In the genomic region with DNA sequence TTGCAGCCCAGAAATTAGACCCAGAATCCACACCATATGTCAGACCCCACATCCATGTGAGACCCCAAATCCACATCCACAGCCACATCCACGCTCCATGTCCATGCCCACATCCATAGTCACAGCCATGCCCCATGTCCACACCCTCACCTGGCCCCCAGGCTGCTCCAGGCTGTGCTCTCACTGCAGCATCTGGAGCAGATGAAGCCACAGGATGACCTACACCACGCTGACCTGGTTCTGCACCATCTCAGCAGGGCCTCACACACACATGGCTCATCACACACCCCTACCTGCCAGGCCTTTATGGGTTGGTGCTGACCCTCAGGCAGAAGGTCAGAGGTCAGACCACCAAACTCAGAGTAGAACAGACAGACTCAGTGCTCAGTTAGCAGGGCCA, we compare ENCODE assay signal across 5 cellular contexts.
DNase-seq lines count a peak whose midpoint lies in the region; ATAC-seq, FAIRE-seq and TF ChIP-seq lines count a peak whose summit lies in the region.
"Not testable (repeated sequence)": the region's sequence is repeated elsewhere in the genome, so short reads cannot be mapped to it uniquely, and the experiment has no call there.

No MANE protein-coding gene starts in this region.

- H3K79me2 ChIP-seq in K562 (ENCODE audit: control insufficient read depth, insufficient read depth, low read length): not testable (repeated sequence)

- 0% methylated on average over 1 of the region's 2 CpGs for WGBS in K562 (ENCODE audit: insufficient coverage, low coverage, missing lambda C conversion rate)
- WGBS in aorta, 2 donors: 41% methylated on average over 2 of the region's 2 CpGs

- H3K9me3 ChIP-seq in K562 (replicated peaks; ENCODE audit: control insufficient read depth, insufficient read depth, low read depth, low read length); aorta (ENCODE audit: control insufficient read depth, low read length): not testable (repeated sequence)

- H3K27me3 Mint-ChIP-seq in natural killer cell treated with Interleukin-12 subunit alpha and Interleukin-12 subunit beta and Interleukin-15 and Interleukin-18, amount 100 ng/mL, for 72 hours; stimulated activated naive CD8-positive, alpha-beta T cell treated with anti-CD3 and anti-CD28 coated beads, Interleukin-15, amount 100 ng/mL, for 72 hours: not testable (repeated sequence)

- not testable (repeated sequence) for TF ChIP-seq POLR2A in K562 (conservative IDR thresholded peaks at IDR 0.05)

- intact Hi-C loops in K562 (cut with micrococcal nuclease); aorta (cut with DNase I): not testable (repeated sequence)

- FAIRE-seq in K562 (lab: Jason Lieb, UNC): not testable (repeated sequence)

- TF ChIP-seq RAD21 in K562 (CRISPR knock-in tag; conservative IDR thresholded peaks at IDR 0.05 in 1 of 2, IDR thresholded peaks at IDR 0.05 in 1 of 2): not testable (repeated sequence)

- not testable (repeated sequence) for H3K36me3 ChIP-seq in K562 (ENCODE audit: control insufficient read depth, insufficient read depth, low read length); aorta (ENCODE audit: control insufficient read depth in 1 of 2, insufficient read depth in 2 of 2, low read length in 1 of 2)

- not testable (repeated sequence) for H3K9ac ChIP-seq in K562 (ENCODE audit: insufficient read depth in 1 of 2, low read depth in 2 of 2, low read length in 2 of 2)

- ATAC-seq in K562: peak; percentile 38; the same call in 2 of the 3 replicates
- ATAC-seq in natural killer cell treated with Interleukin-12 subunit alpha and Interleukin-12 subunit beta and Interleukin-15 and Interleukin-18, amount 100 ng/mL, for 72 hours: peak; percentile 18 to 36
- peak; percentile 16 for ATAC-seq in stimulated activated effector memory CD8-positive, alpha-beta T cell treated with anti-CD3 and anti-CD28 coated beads, Interleukin-12 subunit alpha, Interleukin-12 subunit beta, amount 100 ng/mL, for 72 hours
- peak; percentile 31 for ATAC-seq in stimulated activated naive CD8-positive, alpha-beta T cell treated with anti-CD3 and anti-CD28 coated beads, Interleukin-15, amount 100 ng/mL, for 72 hours
- peak; percentile 29 for ATAC-seq in aorta (ENCODE audit: low FRiP score)

- not testable (repeated sequence) for H3K4me3 ChIP-seq in K562; aorta (ENCODE audit: low read length in 2 of 2)

- in situ Hi-C loops in K562 (cut with MboI): not testable (repeated sequence)

- H3K9me1 ChIP-seq in K562 (ENCODE audit: control insufficient read depth, insufficient read depth, low read length): not testable (repeated sequence)

- H3K27me3 ChIP-seq in K562 (ENCODE audit: control insufficient read depth in 2 of 2, insufficient read depth in 2 of 2, low read length in 2 of 2); aorta (ENCODE audit: control insufficient read depth in 1 of 2, insufficient read depth in 2 of 2, low read length in 1 of 2): not testable (repeated sequence)

- not testable (repeated sequence) for H3K27ac Mint-ChIP-seq in natural killer cell treated with Interleukin-12 subunit alpha and Interleukin-12 subunit beta and Interleukin-15 and Interleukin-18, amount 100 ng/mL, for 72 hours; stimulated activated effector memory CD8-positive, alpha-beta T cell treated with anti-CD3 and anti-CD28 coated beads, Interleukin-12 subunit alpha, Interleukin-12 subunit beta, amount 100 ng/mL, for 72 hours; stimulated activated naive CD8-positive, alpha-beta T cell treated with anti-CD3 and anti-CD28 coated beads, Interleukin-15, amount 100 ng/mL, for 72 hours

- POLR2A ChIA-PET in K562 (lab: Yijun Ruan, JAX): not testable (repeated sequence)

- CTCF ChIA-PET in K562 (lab: Yijun Ruan, JAX; ENCODE audit: low intra/inter-chr PET ratio): not testable (repeated sequence)

- not testable (repeated sequence) for TF ChIP-seq CTCF in K562 (IDR thresholded peaks at IDR 0.05 in 2 of 3, conservative IDR thresholded peaks at IDR 0.05 in 1 of 3; ENCODE audit: insufficient read depth in 2 of 3, low read depth in 1 of 3, low read length in 3 of 3)

- not testable (repeated sequence) for H3K36me3 Mint-ChIP-seq in natural killer cell treated with Interleukin-12 subunit alpha and Interleukin-12 subunit beta and Interleukin-15 and Interleukin-18, amount 100 ng/mL, for 72 hours; stimulated activated effector memory CD8-positive, alpha-beta T cell treated with anti-CD3 and anti-CD28 coated beads, Interleukin-12 subunit alpha, Interleukin-12 subunit beta, amount 100 ng/mL, for 72 hours

- not testable (repeated sequence) for H3K27ac ChIP-seq in K562 (ENCODE audit: extremely low read depth, low read depth, low read length); aorta (ENCODE audit: low read depth in 1 of 2, low read length in 2 of 2)

- not testable (repeated sequence) for BruUV-seq in K562 (replicated peaks; lab: Mats Ljungman, UMichigan)

- not testable (repeated sequence) for DNase-seq in K562 (ENCODE audit: extremely low read depth in 1 of 4, low spot score in 3 of 4); natural killer cell treated with Interleukin-12 subunit alpha and Interleukin-12 subunit beta and Interleukin-15 and Interleukin-18, amount 100 ng/mL, for 72 hours (ENCODE audit: low spot score); stimulated activated effector memory CD8-positive, alpha-beta T cell treated with anti-CD3 and anti-CD28 coated beads, Interleukin-12 subunit alpha, Interleukin-12 subunit beta, amount 100 ng/mL, for 72 hours (ENCODE audit: low spot score in 2 of 2); stimulated activated naive CD8-positive, alpha-beta T cell treated with anti-CD3 and anti-CD28 coated beads, Interleukin-15, amount 100 ng/mL, for 72 hours; aorta

- H2AFZ ChIP-seq in K562 (ENCODE audit: low read depth, low read length): not testable (repeated sequence)

- H3K4me3 Mint-ChIP-seq in natural killer cell treated with Interleukin-12 subunit alpha and Interleukin-12 subunit beta and Interleukin-15 and Interleukin-18, amount 100 ng/mL, for 72 hours; stimulated activated effector memory CD8-positive, alpha-beta T cell treated with anti-CD3 and anti-CD28 coated beads, Interleukin-12 subunit alpha, Interleukin-12 subunit beta, amount 100 ng/mL, for 72 hours; stimulated activated naive CD8-positive, alpha-beta T cell treated with anti-CD3 and anti-CD28 coated beads, Interleukin-15, amount 100 ng/mL, for 72 hours: not testable (repeated sequence)

- not testable (repeated sequence) for H3K4me1 ChIP-seq in K562 (replicated peaks in 1 of 2; ENCODE audit: control insufficient read depth in 2 of 2, insufficient read depth in 2 of 2, low read length in 2 of 2); aorta (ENCODE audit: control insufficient read depth in 1 of 2, insufficient read depth in 2 of 2, low read length in 2 of 2)

- TF ChIP-seq EP300 in K562 (IDR thresholded peaks at IDR 0.05; ENCODE audit: low read length): not testable (repeated sequence)

- not testable (repeated sequence) for H3K4me1 Mint-ChIP-seq in natural killer cell treated with Interleukin-12 subunit alpha and Interleukin-12 subunit beta and Interleukin-15 and Interleukin-18, amount 100 ng/mL, for 72 hours (ENCODE audit: low read depth in 2 of 2); stimulated activated effector memory CD8-positive, alpha-beta T cell treated with anti-CD3 and anti-CD28 coated beads, Interleukin-12 subunit alpha, Interleukin-12 subunit beta, amount 100 ng/mL, for 72 hours; stimulated activated naive CD8-positive, alpha-beta T cell treated with anti-CD3 and anti-CD28 coated beads, Interleukin-15, amount 100 ng/mL, for 72 hours

- not testable (repeated sequence) for H4K20me1 ChIP-seq in K562 (replicated peaks; ENCODE audit: control insufficient read depth, insufficient read depth, low read length)

- H3K9me3 Mint-ChIP-seq in natural killer cell treated with Interleukin-12 subunit alpha and Interleukin-12 subunit beta and Interleukin-15 and Interleukin-18, amount 100 ng/mL, for 72 hours; stimulated activated effector memory CD8-positive, alpha-beta T cell treated with anti-CD3 and anti-CD28 coated beads, Interleukin-12 subunit alpha, Interleukin-12 subunit beta, amount 100 ng/mL, for 72 hours; stimulated activated naive CD8-positive, alpha-beta T cell treated with anti-CD3 and anti-CD28 coated beads, Interleukin-15, amount 100 ng/mL, for 72 hours: not testable (repeated sequence)

- H3K4me2 ChIP-seq in K562 (ENCODE audit: insufficient read depth, low read length): not testable (repeated sequence)
